Comparison of ENCODE assay signal across 13 cellular contexts in genomic region chrX:3788494-3789233, GRCh38.
DNase-seq lines count a peak whose midpoint lies in the region; ATAC-seq and TF ChIP-seq lines count a peak whose summit lies in the region.
"Had no signal": no experiment of that assay in that cellular context is flagged by ENCODE, and none has a peak within 500 bp of the region (broad histone marks: within the 10 kb centered on the region; RNA-seq: fewer than 3 reads in every experiment).

No MANE protein-coding gene starts in this region.

- peak overlapping the region; percentile 18 for H3K18ac ChIP-seq in mesendoderm (ENCODE audit: low read length)

- H4K8ac ChIP-seq in mesendoderm (ENCODE audit: low read depth, low read length): no peak overlapping the region

- H3K9ac ChIP-seq in mesendoderm (ENCODE audit: low read length): no peak overlapping the region

- no peaks in the 10 kb centered on the region for H3K79me1 ChIP-seq in mesendoderm (ENCODE audit: low read length)

- H3K4ac ChIP-seq in mesendoderm (ENCODE audit: low read depth, low read length): no peak overlapping the region

- H3K9me3 Mint-ChIP-seq in activated CD4-positive, alpha-beta T cell treated with anti-CD3 and anti-CD28 coated beads for 36 hours (ENCODE audit: low read depth): peaks cover 2% of the 10 kb centered on the region

- H4K5ac ChIP-seq in mesendoderm (ENCODE audit: low read length): no peak overlapping the region

- H3K27ac Mint-ChIP-seq in activated CD4-positive, alpha-beta T cell treated with anti-CD3 and anti-CD28 coated beads for 36 hours: no peak overlapping the region
- H3K27ac Mint-ChIP-seq: activated naive CD4-positive, alpha-beta T cell treated with anti-CD3 and anti-CD28 coated beads, Interleukin-2, amount 10 ng/mL, durations not matched to agents 7 days and 5 days had no signal

- H3K36me3 Mint-ChIP-seq in activated CD4-positive, alpha-beta T cell treated with anti-CD3 and anti-CD28 coated beads for 36 hours (ENCODE audit: low read depth): no peaks in the 10 kb centered on the region

- H3K4me1 ChIP-seq in mesendoderm (ENCODE audit: control insufficient read depth, low read depth, low read length): no peaks in the 10 kb centered on the region
- H3K4me1 ChIP-seq in ascending aorta: no peaks in the 10 kb centered on the region
- H3K4me1 ChIP-seq: prostate gland had no signal

- no peak overlapping the region for H3K56ac ChIP-seq in mesendoderm (ENCODE audit: low read length)

- no peaks in the 10 kb centered on the region for H3K27me3 Mint-ChIP-seq in activated CD4-positive, alpha-beta T cell treated with anti-CD3 and anti-CD28 coated beads for 36 hours

- no peak for ATAC-seq in activated CD4-positive, alpha-beta T cell treated with anti-CD3 and anti-CD28 coated beads for 36 hours
- ATAC-seq: activated CD4-positive, CD25-positive, alpha-beta regulatory T cell treated with anti-CD3 and anti-CD28 coated beads, Interleukin-2, amount 50 U/mL, for 24 hours had no signal

- POLR2A ChIA-PET in activated CD4-positive, alpha-beta T cell treated with anti-CD3 and anti-CD28 coated beads for 36 hours (lab: Charles Lee): no interaction called here

- no peak overlapping the region for H2BK5ac ChIP-seq in mesendoderm (ENCODE audit: low read length)

- H2AK5ac ChIP-seq in mesendoderm (ENCODE audit: low read length): no peak overlapping the region

- CTCF ChIA-PET in activated CD4-positive, alpha-beta T cell treated with anti-CD3 and anti-CD28 coated beads for 36 hours (lab: Charles Lee): no interaction called here

- no peak overlapping the region for H3K4me2 ChIP-seq in mesendoderm (ENCODE audit: low read length)

- peak; percentile 6 for DNase-seq in activated CD4-positive, alpha-beta T cell treated with anti-CD3 and anti-CD28 coated beads for 36 hours
- DNase-seq in activated CD4-positive, alpha-beta T cell treated with anti-CD3 and anti-CD28 coated beads for 1 hour: no peak
- DNase-seq in NCI-H69 (lab: John Stamatoyannopoulos, UW): peak; percentile 21
- DNase-seq in central memory CD4-positive, alpha-beta T cell: peak; percentile 7
- peak; percentile 65 for DNase-seq in mesendoderm
- DNase-seq in ascending aorta (ENCODE audit: low spot score in 2 of 2): no peak
- DNase-seq in NCI-H1105 (lab: John Stamatoyannopoulos, UW): no peak
- DNase-seq in NCI-H187 (lab: John Stamatoyannopoulos, UW): no peak
- DNase-seq: activated naive CD4-positive, alpha-beta T cell treated with anti-CD3 and anti-CD28 coated beads, Interleukin-2, amount 10 ng/mL, durations not matched to agents 7 days and 5 days; caudate nucleus; NCI-H1694 had no signal

- no peaks in the 10 kb centered on the region for H3K27me3 ChIP-seq in mesendoderm (ENCODE audit: insufficient read depth, low read length, poor library complexity)
- H3K27me3 ChIP-seq in ascending aorta: no peaks in the 10 kb centered on the region

- H3K36me3 ChIP-seq in mesendoderm (ENCODE audit: control insufficient read depth, insufficient read depth, low read length): no peaks in the 10 kb centered on the region
- no peaks in the 10 kb centered on the region for H3K36me3 ChIP-seq in ascending aorta
- H3K36me3 ChIP-seq: prostate gland had no signal

- H2BK15ac ChIP-seq in mesendoderm (replicated peaks; ENCODE audit: low read depth): no peak overlapping the region

- no peaks in the 10 kb centered on the region for H3K79me2 ChIP-seq in mesendoderm (ENCODE audit: control insufficient read depth, insufficient read depth, low read length)

- H3K9me3 ChIP-seq in ascending aorta: no peaks in the 10 kb centered on the region
- H3K9me3 ChIP-seq: prostate gland had no signal

- H2BK120ac ChIP-seq in mesendoderm (ENCODE audit: low read depth, low read length): no peak overlapping the region

- intact Hi-C loops in activated CD4-positive, alpha-beta T cell treated with anti-CD3 and anti-CD28 coated beads for 36 hours (cut with DNase I, micrococcal nuclease): no loop called here
- intact Hi-C loops in ascending aorta (cut with DNase I): no loop called here

- WGBS in mesendoderm (ENCODE audit: extremely low coverage, insufficient coverage, low lambda C conversion rate): no CpG with 5 or more reads among the region's 10 CpGs

- H3K27ac ChIP-seq in mesendoderm (ENCODE audit: low read depth, low read length) (no peak overlapping the region), ascending aorta (no peak overlapping the region)
- H3K27ac ChIP-seq: prostate gland had no signal

- H3K4me3 Mint-ChIP-seq in activated CD4-positive, alpha-beta T cell treated with anti-CD3 and anti-CD28 coated beads for 36 hours: no peak overlapping the region
- H3K4me3 Mint-ChIP-seq: activated naive CD4-positive, alpha-beta T cell treated with anti-CD3 and anti-CD28 coated beads, Interleukin-2, amount 10 ng/mL, durations not matched to agents 7 days and 5 days had no signal

- TF ChIP-seq CTCF in ascending aorta (IDR thresholded peaks at IDR 0.05): no peak

- no peak overlapping the region for H3K4me3 ChIP-seq in mesendoderm (ENCODE audit: low read length)
- no peak overlapping the region for H3K4me3 ChIP-seq in ascending aorta
- H3K4me3 ChIP-seq: prostate gland had no signal

- H3K23ac ChIP-seq in mesendoderm (ENCODE audit: low read length): no peak overlapping the region

- H3K4me1 Mint-ChIP-seq in activated CD4-positive, alpha-beta T cell treated with anti-CD3 and anti-CD28 coated beads for 36 hours: no peaks in the 10 kb centered on the region

Comparison
In these comparisons a context has a peak if more than half of its experiments do, and no peak if none do; other contexts are left out.
1. DNase-seq: peak in activated CD4-positive, alpha-beta T cell treated with anti-CD3 and anti-CD28 coated beads for 36 hours (single experiment), NCI-H69 (single experiment), central memory CD4-positive, alpha-beta T cell (single experiment) and mesendoderm (single experiment); none in activated CD4-positive, alpha-beta T cell treated with anti-CD3 and anti-CD28 coated beads for 1 hour (single experiment), ascending aorta (0 of 2), NCI-H1105 (single experiment) and NCI-H187 (0 of 2).